27 cellular contexts compared by ENCODE assay signal in genomic region chr2:215413974-215414373, GRCh38. TPM values are rescaled to one million over a fixed set of nuclear protein-coding genes. Genes with fewer than 3 reads are reported as not detected.
"Had no signal": no experiment of that assay in that cellular context is flagged by ENCODE, and none has a peak within 500 bp of the region (broad histone marks: within the 10 kb centered on the region; RNA-seq: fewer than 3 reads in every experiment).

No MANE protein-coding gene starts in this region.

- H3K9me3 Mint-ChIP-seq: activated B cell treated with CpG ODN at 0.5 μM for 24 hours; dendritic cell treated with granulocyte-macrophage colony-stimulating factor and Interleukin-4, amounts not matched to agents 40 ng/mL and 50 ng/mL, for 4 days; stimulated activated naive B cell treated with anti-CD40 and anti-IgM and Interleukin-4, amounts not matched to agents 10 μg/mL and 1 μg/mL and 100 μg/mL, for 72 hours; T-helper 1 cell treated with Interleukin-12 subunit alpha and Interleukin-12 subunit beta and Interleukin-4 antibody, amounts not matched to agents 30 μg/mL and 1 μg/mL, for 36 hours; type B pancreatic cell had no signal

- H3K27me3 ChIP-seq: cardiac muscle cell, foreskin keratinocyte, ovary, testis, vagina had no signal

- ATAC-seq: activated CD4-positive, alpha-beta T cell treated with anti-CD3 and anti-CD28 coated beads for 36 hours; foreskin keratinocyte; natural killer cell; right cardiac atrium; stimulated activated naive B cell treated with anti-CD40 and anti-IgM and Interleukin-4, amounts not matched to agents 10 μg/mL and 1 μg/mL and 100 μg/mL, for 72 hours had no signal

- H3K27ac ChIP-seq: cardiac muscle cell, foreskin keratinocyte, left ventricle myocardium inferior, ovary, testis, vagina had no signal

- H3K4me3 Mint-ChIP-seq: activated B cell treated with CpG ODN at 0.5 μM for 24 hours; activated CD4-positive, alpha-beta T cell treated with anti-CD3 and anti-CD28 coated beads for 36 hours; activated naive CD8-positive, alpha-beta T cell treated with anti-CD3 and anti-CD28 coated beads for 36 hours; dendritic cell treated with granulocyte-macrophage colony-stimulating factor and Interleukin-4, amounts not matched to agents 40 ng/mL and 50 ng/mL, for 4 days; natural killer cell; stimulated activated naive B cell treated with anti-CD40 and anti-IgM and Interleukin-4, amounts not matched to agents 10 μg/mL and 1 μg/mL and 100 μg/mL, for 72 hours; T-helper 1 cell treated with Interleukin-12 subunit alpha and Interleukin-12 subunit beta and Interleukin-4 antibody, amounts not matched to agents 30 μg/mL and 1 μg/mL, for 36 hours; type B pancreatic cell had no signal

- H3K4me1 Mint-ChIP-seq: activated B cell treated with CpG ODN at 0.5 μM for 24 hours; natural killer cell; stimulated activated naive B cell treated with anti-CD40 and anti-IgM and Interleukin-4, amounts not matched to agents 10 μg/mL and 1 μg/mL and 100 μg/mL, for 72 hours had no signal

- H3K4me3 ChIP-seq: cardiac muscle cell, left ventricle myocardium inferior, ovary, testis, vagina had no signal

- H3K9me3 ChIP-seq: left ventricle myocardium inferior, ovary, testis, vagina had no signal

- H3K36me3 Mint-ChIP-seq: activated naive CD8-positive, alpha-beta T cell treated with anti-CD3 and anti-CD28 coated beads for 36 hours; natural killer cell; stimulated activated naive B cell treated with anti-CD40 and anti-IgM and Interleukin-4, amounts not matched to agents 10 μg/mL and 1 μg/mL and 100 μg/mL, for 72 hours had no signal

- FAIRE-seq: small intestine had no signal

- DNase-seq: activated B cell treated with CpG ODN at 0.5 μM for 24 hours; activated CD4-positive, alpha-beta T cell treated with anti-CD3 and anti-CD28 coated beads for 36 hours; activated CD4-positive, alpha-beta T cell treated with anti-CD3 and anti-CD28 coated beads, Interleukin-2, amount 50 U/mL, for 4 hours; activated naive CD4-positive, alpha-beta T cell treated with Interleukin-2 at 50 U/mL for 16 hours; activated naive CD8-positive, alpha-beta T cell treated with anti-CD3 and anti-CD28 coated beads for 36 hours; activated T-cell treated with anti-CD3 and anti-CD28 coated beads, Interleukin-2, amount 50 U/mL, for 48 hours; amniotic stem cell; effector CD4-positive, alpha-beta T cell; erythroblast; foreskin keratinocyte; hypothalamus; left ventricle myocardium inferior; mammary epithelial cell; midbrain; natural killer cell; ovary; right cardiac atrium; small intestine; stimulated activated CD4-positive, alpha-beta T cell treated with anti-CD3 and anti-CD28 coated beads, Interleukin-15, amount 100 ng/mL, for 24 hours; stimulated activated CD8-positive, alpha-beta memory T cell treated with anti-CD3 and anti-CD28 coated beads, Interleukin-4, amount 100 ng/mL, for 48 hours; stimulated activated naive B cell treated with anti-CD40 and anti-IgM and Interleukin-4, amounts not matched to agents 10 μg/mL and 1 μg/mL and 100 μg/mL, for 72 hours; testis had no signal

- H3K27me3 Mint-ChIP-seq: type B pancreatic cell had no signal

- H3K36me3 ChIP-seq: ovary had no signal

- H3K4me1 ChIP-seq: left ventricle myocardium inferior, testis, vagina had no signal

- H3K27ac Mint-ChIP-seq: activated B cell treated with CpG ODN at 0.5 μM for 24 hours; activated CD4-positive, alpha-beta T cell treated with anti-CD3 and anti-CD28 coated beads for 36 hours; activated naive CD8-positive, alpha-beta T cell treated with anti-CD3 and anti-CD28 coated beads for 36 hours; dendritic cell treated with granulocyte-macrophage colony-stimulating factor and Interleukin-4, amounts not matched to agents 40 ng/mL and 50 ng/mL, for 4 days; natural killer cell; stimulated activated naive B cell treated with anti-CD40 and anti-IgM and Interleukin-4, amounts not matched to agents 10 μg/mL and 1 μg/mL and 100 μg/mL, for 72 hours; T-helper 1 cell treated with Interleukin-12 subunit alpha and Interleukin-12 subunit beta and Interleukin-4 antibody, amounts not matched to agents 30 μg/mL and 1 μg/mL, for 36 hours; type B pancreatic cell had no signal

RNA-seq across cellular contexts. Expression of gene FN1, which starts 21.9 kb away (rescaled TPM):
- total RNA-seq: activated B cell treated with CpG ODN at 0.5 μM for 24 hours had no signal
